Comparison of ENCODE assay signal across 17 cellular contexts in genomic region chr2:134973241-134974146, GRCh38.
A peak's percentile ranks its signal among the peaks of the same experiment; 100 is the strongest.
DNase-seq lines count a peak whose midpoint lies in the region; ATAC-seq and TF ChIP-seq lines count a peak whose summit lies in the region.
"Had no signal": no experiment of that assay in that cellular context is flagged by ENCODE, and none has a peak within 500 bp of the region (broad histone marks: within the 10 kb centered on the region; RNA-seq: fewer than 3 reads in every experiment).

No MANE protein-coding gene starts in this region.

- no peak overlapping the region for H3K4me3 ChIP-seq in GM06990 (replicated peaks; ENCODE audit: low read depth, low read length)
- H3K4me3 ChIP-seq: psoas muscle, SJCRH30 had no signal

- no peaks in the 10 kb centered on the region for H3K36me3 ChIP-seq in GM06990 (ENCODE audit: control insufficient read depth, insufficient read depth, low read length)
- H3K36me3 ChIP-seq: SJCRH30 had no signal

- ATAC-seq in GM18519 (IDR thresholded peaks at IDR 0.05; ENCODE audit: low FRiP score, unreplicated experiment) (peak; percentile 75), GM21528 (IDR thresholded peaks at IDR 0.05; ENCODE audit: low FRiP score, unreplicated experiment) (peak; percentile 79)
- ATAC-seq: naive thymus-derived CD4-positive, alpha-beta T cell; psoas muscle had no signal

- H3K9me3 Mint-ChIP-seq in T-helper 1 cell treated with Interleukin-12 subunit alpha and Interleukin-12 subunit beta and Interleukin-4 antibody, amounts not matched to agents 30 μg/mL and 1 μg/mL, for 36 hours: peaks cover 49% of the 10 kb centered on the region

- H3K27me3 Mint-ChIP-seq in T-helper 1 cell treated with Interleukin-12 subunit alpha and Interleukin-12 subunit beta and Interleukin-4 antibody, amounts not matched to agents 30 μg/mL and 1 μg/mL, for 36 hours (ENCODE audit: low read depth): peaks cover 35% of the 10 kb centered on the region

- peak; percentile 62 for DNase-seq in GM06990 (ENCODE audit: extremely low read depth, insufficient read length)
- DNase-seq in NCI-H1417 treated with DMSO at 0.1 percent for 48 hours (lab: John Stamatoyannopoulos, UW): no peak
- no peak for DNase-seq in superior temporal gyrus (ENCODE audit: extremely low spot score)
- DNase-seq in 8988T: no peak
- no peak for DNase-seq in NCI-H1694 treated with DMSO at 0.1 percent for 48 hours (lab: John Stamatoyannopoulos, UW)
- DNase-seq: activated CD4-positive, CD25-positive, alpha-beta regulatory T cell treated with anti-CD3 and anti-CD28 coated beads, Interleukin-2, amount 50 U/mL, for 72 hours; Caco-2; erythroblast; immature natural killer cell; naive thymus-derived CD4-positive, alpha-beta T cell; NCI-H187; NCI-H510A; psoas muscle; SJCRH30 had no signal

- H3K27me3 ChIP-seq in GM06990 (replicated peaks; ENCODE audit: control insufficient read depth, insufficient read depth, low read length): no peaks in the 10 kb centered on the region
- H3K27me3 ChIP-seq: SJCRH30 had no signal

- TF ChIP-seq CTCF in GM06990 (IDR thresholded peaks at IDR 0.05; ENCODE audit: insufficient read depth, low read length, poor library complexity, severe bottlenecking): no peak

- peak overlapping the region; percentile 5 for H3K27ac Mint-ChIP-seq in T-helper 1 cell treated with Interleukin-12 subunit alpha and Interleukin-12 subunit beta and Interleukin-4 antibody, amounts not matched to agents 30 μg/mL and 1 μg/mL, for 36 hours
- H3K27ac Mint-ChIP-seq: immature natural killer cell had no signal

- H3K36me3 Mint-ChIP-seq in T-helper 1 cell treated with Interleukin-12 subunit alpha and Interleukin-12 subunit beta and Interleukin-4 antibody, amounts not matched to agents 30 μg/mL and 1 μg/mL, for 36 hours (ENCODE audit: low read depth): peaks cover 15% of the 10 kb centered on the region

- no peak overlapping the region for H3K4me3 Mint-ChIP-seq in T-helper 1 cell treated with Interleukin-12 subunit alpha and Interleukin-12 subunit beta and Interleukin-4 antibody, amounts not matched to agents 30 μg/mL and 1 μg/mL, for 36 hours
- H3K4me3 Mint-ChIP-seq: immature natural killer cell had no signal

- peaks cover 10% of the 10 kb centered on the region for H3K4me1 Mint-ChIP-seq in T-helper 1 cell treated with Interleukin-12 subunit alpha and Interleukin-12 subunit beta and Interleukin-4 antibody, amounts not matched to agents 30 μg/mL and 1 μg/mL, for 36 hours (ENCODE audit: low read depth)
- H3K4me1 Mint-ChIP-seq: immature natural killer cell had no signal
